Comparison of ENCODE assay signal across 8 cellular contexts in genomic region chr7:116592445-116592844, GRCh38.
A peak's percentile ranks its signal among the peaks of the same experiment; 100 is the strongest.
DNase-seq lines count a peak whose midpoint lies in the region; ATAC-seq and TF ChIP-seq lines count a peak whose summit lies in the region.

No MANE protein-coding gene starts in this region.

- H3K27ac Mint-ChIP-seq in Calu3 (ENCODE audit: unreplicated experiment), result peak overlapping the region; percentile 45
- H3K27ac Mint-ChIP-seq in H9, result peak overlapping the region in 1 of 3 experiments; percentile 6; a peak in 1 of 7 replicates

- TF ChIP-seq POLR2A in Peyer's patch (IDR thresholded peaks at IDR 0.05) (no peak), heart left ventricle (IDR thresholded peaks at IDR 0.05) (no peak), sigmoid colon (IDR thresholded peaks at IDR 0.05) (no peak)

- no peak overlapping the region for H3K14ac ChIP-seq in H9 (ENCODE audit: insufficient read depth, low read length)

- no peaks in the 10 kb centered on the region for H3K23me2 ChIP-seq in H9 (ENCODE audit: insufficient read length, low read depth, low read length, poor library complexity, severe bottlenecking)

- H3K27me3 Mint-ChIP-seq in Calu3 (ENCODE audit: unreplicated experiment), result no peaks in the 10 kb centered on the region
- no peaks in the 10 kb centered on the region for H3K27me3 Mint-ChIP-seq in H9 (ENCODE audit: low read depth)

- H2AFZ ChIP-seq in H9 (ENCODE audit: low read length), result no peak overlapping the region

- H3K79me2 ChIP-seq in H9 (ENCODE audit: insufficient read depth, low read length), result no peaks in the 10 kb centered on the region

- no peak overlapping the region for H3K18ac ChIP-seq in H9 (ENCODE audit: insufficient read length, low read depth, low read length)

- no peak overlapping the region for H4K5ac ChIP-seq in H9 (ENCODE audit: insufficient read length, low read depth, low read length)

- no peak overlapping the region for H2BK15ac ChIP-seq in H9 (ENCODE audit: low read depth, low read length)

- no peak overlapping the region for H2BK12ac ChIP-seq in H9 (ENCODE audit: insufficient read length, low read depth, low read length)

- no peaks in the 10 kb centered on the region for H3K79me1 ChIP-seq in H9 (ENCODE audit: insufficient read depth, low read depth, low read length, poor library complexity, severe bottlenecking)

- no peak overlapping the region for H3K4ac ChIP-seq in H9 (ENCODE audit: low read depth, low read length)

- no peak overlapping the region for H3K9ac ChIP-seq in H9 (ENCODE audit: extremely low read depth, insufficient read length, low read length)

- H3K4me3 Mint-ChIP-seq in Calu3 (ENCODE audit: low read depth, unreplicated experiment) (peak overlapping the region; percentile 25), H9 (no peak overlapping the region)

- 15 to 23% (median 19%) methylated on average over 8 of the region's 8 CpGs for WGBS in heart left ventricle, 4 donors
- no CpG with 5 or more reads among the region's 8 CpGs for WGBS in H9 (ENCODE audit: extremely low coverage, insufficient read length, low lambda C conversion rate)
- WGBS in sigmoid colon, 2 donors, result 9 to 26% methylated on average over 8 of the region's 8 CpGs

- no peak overlapping the region for H4K91ac ChIP-seq in H9 (ENCODE audit: insufficient read length, low read depth, low read length)

- no TSS peak for BruUV-seq in Calu3 (replicated peaks; lab: Mats Ljungman, UMichigan)

- intact Hi-C loops in Calu3 (cut with micrococcal nuclease; ENCODE audit: unreplicated experiment), result loop anchor here (5.0 to 10.0 kb wide), 2 partner anchors 80 to 532 kb away; partner anchors contain the start of gene MET
- intact Hi-C loops in heart left ventricle (cut with DNase I), result loop anchor here (1.0 to 10.0 kb wide), 11 partner anchors 72 to 420 kb away; partner anchors contain the start of gene MET (in 5 of the 10)
- intact Hi-C loops in sigmoid colon (cut with DNase I), result loop anchor here (2.0 kb wide), 1 partner anchor 216 kb away; no protein-coding TSS in a partner anchor

- no peaks in the 10 kb centered on the region for H3K36me3 ChIP-seq in Peyer's patch
- H3K36me3 ChIP-seq in heart left ventricle, result no peaks in the 10 kb centered on the region
- no peaks in the 10 kb centered on the region for H3K36me3 ChIP-seq in sigmoid colon
- H3K36me3 ChIP-seq in WERI-Rb-1, result no peaks in the 10 kb centered on the region

- CTCF ChIA-PET in Calu3 (lab: Charles Lee), result interaction anchor here (0.6 to 2.8 kb wide), 8 partner anchors 39 to 412 kb away, joined by 3 to 13 read pairs (median 6); no protein-coding TSS in a partner anchor

- H3K27ac ChIP-seq in Peyer's patch (peak overlapping the region in 1 of 4 donors; percentile 43), heart left ventricle (peak overlapping the region in 7 of 12 donors; percentile 0 to 32 (median 11)), H9 (ENCODE audit: insufficient read length, low read depth, low read length) (no peak overlapping the region), sigmoid colon (no peak overlapping the region), WERI-Rb-1 (no peak overlapping the region)

- no peaks in the 10 kb centered on the region for H4K20me1 ChIP-seq in H9 (ENCODE audit: control insufficient read depth, insufficient read depth, insufficient read length)

- no peak for TF ChIP-seq EP300 in sigmoid colon (IDR thresholded peaks at IDR 0.05)

- no peak overlapping the region for H4K8ac ChIP-seq in H9 (replicated peaks; ENCODE audit: insufficient read length, low read depth, low read length)

- no peak overlapping the region for H3K56ac ChIP-seq in H9 (ENCODE audit: insufficient read length, low read depth, low read length)

- no peak overlapping the region for H2BK5ac ChIP-seq in H9 (ENCODE audit: insufficient read length, low read length)

- peak; percentile 12 for DNase-seq in Calu3
- peak in 2 of 3 donors; percentile 51 to 62 for DNase-seq in Peyer's patch
- DNase-seq in heart left ventricle, result peak in 4 of 5 donors; percentile 23 to 65 (median 32)
- DNase-seq in pulmonary artery endothelial cell (ENCODE audit: low read depth, low spot score), result peak; percentile 78
- no peak for DNase-seq in H9
- no peak for DNase-seq in HuH-7 (ENCODE audit: low spot score)
- no peak for DNase-seq in sigmoid colon
- no peak for DNase-seq in WERI-Rb-1

- no peak overlapping the region for H3K4me2 ChIP-seq in H9 (ENCODE audit: insufficient read depth, insufficient read length, low read length)

- no peak overlapping the region for H3T11ph ChIP-seq in H9 (ENCODE audit: low read length)

- ATAC-seq in heart left ventricle, result peak; percentile 82 to 91 (median 84)

- H3K4me3 ChIP-seq in Peyer's patch, result peak overlapping the region in 1 of 4 donors; percentile 7
- peak overlapping the region in 9 of 12 donors; percentile 15 to 43 (median 21) for H3K4me3 ChIP-seq in heart left ventricle
- no peak overlapping the region for H3K4me3 ChIP-seq in sigmoid colon
- no peak overlapping the region for H3K4me3 ChIP-seq in WERI-Rb-1 (ENCODE audit: low read depth, low read length)

- no peaks in the 10 kb centered on the region for H3K9me3 Mint-ChIP-seq in Calu3 (ENCODE audit: low read depth, unreplicated experiment)
- H3K9me3 Mint-ChIP-seq in H9, result no peaks in the 10 kb centered on the region

- no peaks in the 10 kb centered on the region for H3K9me3 ChIP-seq in Peyer's patch
- no peaks in the 10 kb centered on the region for H3K9me3 ChIP-seq in heart left ventricle
- H3K9me3 ChIP-seq in H9 (ENCODE audit: control insufficient read depth, low read depth, low read length), result no peaks in the 10 kb centered on the region
- H3K9me3 ChIP-seq in sigmoid colon, result no peaks in the 10 kb centered on the region
- no peaks in the 10 kb centered on the region for H3K9me3 ChIP-seq in WERI-Rb-1 (ENCODE audit: severe bottlenecking)

- no peak for TF ChIP-seq CTCF in Calu3 (IDR thresholded peaks at IDR 0.05; ENCODE audit: unreplicated experiment)
- no peak for TF ChIP-seq CTCF in Peyer's patch (IDR thresholded peaks at IDR 0.05)
- no peak for TF ChIP-seq CTCF in heart left ventricle (IDR thresholded peaks at IDR 0.05)
- no peak for TF ChIP-seq CTCF in H9 (conservative IDR thresholded peaks at IDR 0.05)
- no peak for TF ChIP-seq CTCF in sigmoid colon (IDR thresholded peaks at IDR 0.05)
- no peak for TF ChIP-seq CTCF in WERI-Rb-1 (IDR thresholded peaks at IDR 0.05; ENCODE audit: low read depth, low read length)

- no peaks in the 10 kb centered on the region for H3K27me3 ChIP-seq in Peyer's patch
- peaks cover 0 to 5% (median 0%) of the 10 kb centered on the region in 9 donors for H3K27me3 ChIP-seq in heart left ventricle
- H3K27me3 ChIP-seq in H9 (ENCODE audit: insufficient read depth, low read length), result no peaks in the 10 kb centered on the region
- H3K27me3 ChIP-seq in sigmoid colon, result no peaks in the 10 kb centered on the region
- no peaks in the 10 kb centered on the region for H3K27me3 ChIP-seq in WERI-Rb-1 (ENCODE audit: insufficient read depth, low read depth, severe bottlenecking)

- no peak overlapping the region for H2AK5ac ChIP-seq in H9 (ENCODE audit: insufficient read length, low read length)

- H2BK120ac ChIP-seq in H9 (ENCODE audit: low read depth, low read length, poor library complexity, severe bottlenecking), result no peak overlapping the region

- no peak overlapping the region for H3K23ac ChIP-seq in H9 (ENCODE audit: insufficient read length, low read depth, low read length)

- H3K4me1 Mint-ChIP-seq in Calu3 (ENCODE audit: low read depth, unreplicated experiment) (peaks cover 37% of the 10 kb centered on the region), H9 (peaks cover 21 to 24% of the 10 kb centered on the region in 2 experiments)

- H3K36me3 Mint-ChIP-seq in Calu3 (ENCODE audit: insufficient read depth, unreplicated experiment) (no peaks in the 10 kb centered on the region), H9 (ENCODE audit: insufficient read depth in 1 of 3, low read depth in 3 of 3) (no peaks in the 10 kb centered on the region)

- H2BK20ac ChIP-seq in H9 (ENCODE audit: low read depth, low read length, poor library complexity, severe bottlenecking), result no peak overlapping the region

- H3K4me1 ChIP-seq in Peyer's patch (peaks cover 0 to 29% (median 4%) of the 10 kb centered on the region in 4 donors), heart left ventricle (peaks cover 0 to 30% (median 25%) of the 10 kb centered on the region in 12 donors), H9 (ENCODE audit: insufficient read depth, low read length) (no peaks in the 10 kb centered on the region; the same call in 1 of the 2 replicates), sigmoid colon (peaks cover 0 to 24% (median 13%) of the 10 kb centered on the region in 4 donors)

Comparison
In these comparisons a context has a peak if more than half of its experiments do, and no peak if none do; other contexts are left out.
1. DNase-seq: peak in Calu3 (single experiment), Peyer's patch (2 of 3), heart left ventricle (4 of 5) and pulmonary artery endothelial cell (single experiment); none in H9 (single experiment), HuH-7 (single experiment), sigmoid colon (single experiment) and WERI-Rb-1 (single experiment).
2. H3K27ac ChIP-seq: peak in heart left ventricle (7 of 12); none in H9 (single experiment), sigmoid colon (0 of 4) and WERI-Rb-1 (single experiment).
3. H3K4me3 ChIP-seq: peak in heart left ventricle (9 of 12); none in sigmoid colon (0 of 4) and WERI-Rb-1 (single experiment).